ENCODE assay signal across 23 cellular contexts in genomic region chr6:104579464-104579863, GRCh38.
"Had no signal": no experiment of that assay in that cellular context is flagged by ENCODE, and none has a peak within 500 bp of the region (broad histone marks: within the 10 kb centered on the region; RNA-seq: fewer than 3 reads in every experiment).

No MANE protein-coding gene starts in this region.

- H3K9me3 ChIP-seq: body of pancreas, tibial artery had no signal

- H3K36me3 ChIP-seq: heart left ventricle, tibial artery had no signal

- H3K27ac ChIP-seq: body of pancreas, epithelial cell of prostate, heart left ventricle, tibial artery had no signal

- H3K4me3 ChIP-seq: body of pancreas, heart left ventricle, tibial artery had no signal

- H3K27me3 Mint-ChIP-seq: activated B cell treated with CpG ODN at 0.5 μM for 24 hours; activated naive CD4-positive, alpha-beta T cell treated with anti-CD3 and anti-CD28 coated beads, Interleukin-2, amount 10 ng/mL, durations not matched to agents 7 days and 5 days; progenitor cell of endocrine pancreas had no signal

- ATAC-seq: activated T-cell treated with anti-CD3 and anti-CD28 coated beads, Interleukin-2, amount 50 U/mL, for 72 hours; body of pancreas; heart left ventricle; left colon; naive thymus-derived CD4-positive, alpha-beta T cell had no signal

- DNase-seq: activated B cell treated with CpG ODN at 0.5 μM for 24 hours; activated CD4-positive, alpha-beta T cell treated with anti-CD3 and anti-CD28 coated beads for 4 hours; activated CD4-positive, alpha-beta T cell treated with anti-CD3 and anti-CD28 coated beads, Interleukin-2, amount 50 U/mL, for 48 hours; activated effector memory CD4-positive, alpha-beta T cell treated with anti-CD3 and anti-CD28 coated beads, Interleukin-2, amount 50 U/mL, for 16 hours; activated naive CD4-positive, alpha-beta T cell treated with anti-CD3 and anti-CD28 coated beads, Interleukin-2, amount 10 ng/mL, durations not matched to agents 7 days and 5 days; activated T-cell treated with anti-CD3 and anti-CD28 coated beads, Interleukin-2, amount 50 U/mL, for 72 hours; anterior cingulate cortex; body of pancreas; caudate nucleus; effector memory CD4-positive, alpha-beta T cell; heart left ventricle; left colon; naive thymus-derived CD4-positive, alpha-beta T cell; occipital lobe; stimulated activated CD4-positive, alpha-beta T cell treated with anti-CD3 and anti-CD28 coated beads, Interleukin-4, amount 100 ng/mL, for 24 hours; stimulated activated naive CD4-positive, alpha-beta T cell treated with Interleukin-2 at 50 U/mL for 16 hours; substantia nigra; T1000; tibial artery had no signal

- H3K36me3 Mint-ChIP-seq: activated naive CD4-positive, alpha-beta T cell treated with anti-CD3 and anti-CD28 coated beads, Interleukin-2, amount 10 ng/mL, durations not matched to agents 7 days and 5 days; naive thymus-derived CD4-positive, alpha-beta T cell had no signal

- H3K27me3 ChIP-seq: body of pancreas, heart left ventricle, tibial artery had no signal

- H3K4me3 Mint-ChIP-seq: activated B cell treated with CpG ODN at 0.5 μM for 24 hours; activated naive CD4-positive, alpha-beta T cell treated with anti-CD3 and anti-CD28 coated beads, Interleukin-2, amount 10 ng/mL, durations not matched to agents 7 days and 5 days; activated T-cell treated with anti-CD3 and anti-CD28 coated beads, Interleukin-2, amount 50 U/mL, for 72 hours; naive thymus-derived CD4-positive, alpha-beta T cell; neural crest cell; T-helper 1 cell treated with Interleukin-12 subunit alpha and Interleukin-12 subunit beta and Interleukin-4 antibody, amounts not matched to agents 30 μg/mL and 1 μg/mL, for 36 hours had no signal

- H3K9me3 Mint-ChIP-seq: activated naive CD4-positive, alpha-beta T cell treated with anti-CD3 and anti-CD28 coated beads, Interleukin-2, amount 10 ng/mL, durations not matched to agents 7 days and 5 days; neural crest cell; T-helper 1 cell treated with Interleukin-12 subunit alpha and Interleukin-12 subunit beta and Interleukin-4 antibody, amounts not matched to agents 30 μg/mL and 1 μg/mL, for 36 hours had no signal

- H3K4me1 Mint-ChIP-seq: activated B cell treated with CpG ODN at 0.5 μM for 24 hours; activated naive CD4-positive, alpha-beta T cell treated with anti-CD3 and anti-CD28 coated beads, Interleukin-2, amount 10 ng/mL, durations not matched to agents 7 days and 5 days; naive thymus-derived CD4-positive, alpha-beta T cell; neural crest cell had no signal

- H3K4me1 ChIP-seq: body of pancreas, heart left ventricle had no signal

- H3K27ac Mint-ChIP-seq: activated B cell treated with CpG ODN at 0.5 μM for 24 hours; activated naive CD4-positive, alpha-beta T cell treated with anti-CD3 and anti-CD28 coated beads, Interleukin-2, amount 10 ng/mL, durations not matched to agents 7 days and 5 days; activated T-cell treated with anti-CD3 and anti-CD28 coated beads, Interleukin-2, amount 50 U/mL, for 72 hours; naive thymus-derived CD4-positive, alpha-beta T cell; progenitor cell of endocrine pancreas; T-helper 1 cell treated with Interleukin-12 subunit alpha and Interleukin-12 subunit beta and Interleukin-4 antibody, amounts not matched to agents 30 μg/mL and 1 μg/mL, for 36 hours had no signal
